Comparison of ENCODE assay signal across 1 cellular context in the genomic region with DNA sequence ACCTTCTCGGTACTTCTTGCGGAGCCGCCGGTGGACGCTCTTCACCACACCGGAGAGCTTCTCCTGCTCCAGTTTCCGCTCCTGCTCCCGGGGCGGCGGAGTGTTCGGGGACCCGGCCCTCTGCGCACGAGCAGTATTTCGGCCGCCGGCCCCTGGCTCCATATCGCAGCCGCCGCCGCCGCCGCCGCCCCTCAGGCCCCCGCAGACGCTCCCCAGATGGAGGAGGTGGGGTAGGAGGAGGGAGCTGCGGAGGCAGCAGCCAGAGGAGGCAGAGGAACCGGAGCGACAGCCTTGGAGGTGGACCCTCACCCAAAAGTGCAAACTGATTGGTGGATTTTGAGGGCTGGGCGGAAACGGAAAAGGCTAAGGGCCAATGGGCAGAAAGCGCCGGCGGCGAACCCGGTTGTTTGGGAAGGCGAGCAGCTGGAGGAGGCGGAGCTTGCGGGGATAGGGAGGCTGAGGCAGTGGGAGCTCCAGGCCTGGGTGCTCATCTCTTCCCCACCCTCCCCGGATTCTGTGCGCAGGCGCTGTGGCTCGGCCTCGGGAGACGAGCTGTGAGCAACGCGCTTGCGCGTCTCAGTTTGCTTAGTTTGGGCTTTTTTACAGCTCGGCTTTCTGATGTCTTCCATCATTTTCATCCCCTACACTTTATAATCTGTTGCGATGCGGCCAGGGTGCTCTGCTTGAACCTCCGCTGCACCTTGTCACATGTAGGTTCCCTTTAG.
A peak's percentile ranks its signal among the peaks of the same experiment; 100 is the strongest.
TF ChIP-seq lines count a peak whose summit lies in the region.

No MANE protein-coding gene starts in this region.

TF ChIP-seq in HepG2, 621 proteins besides CTCF, POLR2A, EP300 and RAD21 (continued from another document and continues in another):
- TF ChIP-seq, protein P1, sequence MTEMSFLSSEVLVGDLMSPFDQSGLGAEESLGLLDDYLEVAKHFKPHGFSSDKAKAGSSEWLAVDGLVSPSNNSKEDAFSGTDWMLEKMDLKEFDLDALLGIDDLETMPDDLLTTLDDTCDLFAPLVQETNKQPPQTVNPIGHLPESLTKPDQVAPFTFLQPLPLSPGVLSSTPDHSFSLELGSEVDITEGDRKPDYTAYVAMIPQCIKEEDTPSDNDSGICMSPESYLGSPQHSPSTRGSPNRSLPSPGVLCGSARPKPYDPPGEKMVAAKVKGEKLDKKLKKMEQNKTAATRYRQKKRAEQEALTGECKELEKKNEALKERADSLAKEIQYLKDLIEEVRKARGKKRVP (CRISPR knock-in tag; IDR thresholded peaks at IDR 0.05) = no peak
- TF ChIP-seq, protein P2, sequence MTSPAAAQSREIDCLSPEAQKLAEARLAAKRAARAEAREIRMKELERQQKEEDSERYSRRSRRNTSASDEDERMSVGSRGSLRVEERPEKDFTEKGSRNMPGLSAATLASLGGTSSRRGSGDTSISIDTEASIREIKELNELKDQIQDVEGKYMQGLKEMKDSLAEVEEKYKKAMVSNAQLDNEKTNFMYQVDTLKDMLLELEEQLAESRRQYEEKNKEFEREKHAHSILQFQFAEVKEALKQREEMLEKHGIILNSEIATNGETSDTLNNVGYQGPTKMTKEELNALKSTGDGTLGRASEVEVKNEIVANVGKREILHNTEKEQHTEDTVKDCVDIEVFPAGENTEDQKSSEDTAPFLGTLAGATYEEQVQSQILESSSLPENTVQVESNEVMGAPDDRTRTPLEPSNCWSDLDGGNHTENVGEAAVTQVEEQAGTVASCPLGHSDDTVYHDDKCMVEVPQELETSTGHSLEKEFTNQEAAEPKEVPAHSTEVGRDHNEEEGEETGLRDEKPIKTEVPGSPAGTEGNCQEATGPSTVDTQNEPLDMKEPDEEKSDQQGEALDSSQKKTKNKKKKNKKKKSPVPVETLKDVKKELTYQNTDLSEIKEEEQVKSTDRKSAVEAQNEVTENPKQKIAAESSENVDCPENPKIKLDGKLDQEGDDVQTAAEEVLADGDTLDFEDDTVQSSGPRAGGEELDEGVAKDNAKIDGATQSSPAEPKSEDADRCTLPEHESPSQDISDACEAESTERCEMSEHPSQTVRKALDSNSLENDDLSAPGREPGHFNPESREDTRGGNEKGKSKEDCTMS (CRISPR knock-in tag; conservative IDR thresholded peaks at IDR 0.05) = no peak
- TF ChIP-seq CCAR2 (optimal IDR thresholded peaks at IDR 0.05; ENCODE audit: low read depth, low read length) (no peak), ZNF343 (CRISPR knock-in tag; IDR thresholded peaks at IDR 0.05) (no peak), TRIM24 (CRISPR knock-in tag; IDR thresholded peaks at IDR 0.05) (no peak), JUN (CRISPR knock-in tag; IDR thresholded peaks at IDR 0.05) (no peak), ZNF75D (CRISPR knock-in tag; IDR thresholded peaks at IDR 0.05; ENCODE audit: borderline replicate concordance) (no peak), ZNF839 (CRISPR knock-in tag; IDR thresholded peaks at IDR 0.05; ENCODE audit: borderline replicate concordance) (no peak), ZNF713 (CRISPR knock-in tag; IDR thresholded peaks at IDR 0.05) (no peak), FOSL2 (CRISPR knock-in tag; IDR thresholded peaks at IDR 0.05) (0 out of 2 replicates have a peak, but pooled peaks have one; percentile 7), XRCC5 (optimal IDR thresholded peaks at IDR 0.05; ENCODE audit: low read length) (peak; percentile 41), SRSF1 (optimal IDR thresholded peaks at IDR 0.05; ENCODE audit: low read depth, low read length) (no peak), ZNF766 (CRISPR knock-in tag; IDR thresholded peaks at IDR 0.05; ENCODE audit: borderline replicate concordance) (no peak), FOXP1 (IDR thresholded peaks at IDR 0.05) (no peak), FOXP1 (CRISPR knock-in tag; IDR thresholded peaks at IDR 0.05) (no peak), TEAD3 (CRISPR knock-in tag; optimal IDR thresholded peaks at IDR 0.05; ENCODE audit: borderline replicate concordance) (peak; percentile 23), BORCS8-MEF2B (CRISPR knock-in tag; IDR thresholded peaks at IDR 0.05) (no peak), ZNF263 (CRISPR knock-in tag; IDR thresholded peaks at IDR 0.05) (peak; percentile 86), ARNTL (CRISPR knock-in tag; IDR thresholded peaks at IDR 0.05) (no peak), REXO4 (CRISPR knock-in tag; IDR thresholded peaks at IDR 0.05; ENCODE audit: borderline replicate concordance) (no peak), FOXJ3 (CRISPR knock-in tag; IDR thresholded peaks at IDR 0.05; ENCODE audit: borderline replicate concordance) (0 out of 2 replicates have a peak, but pooled peaks have one; percentile 15), MED8 (CRISPR knock-in tag; IDR thresholded peaks at IDR 0.05; ENCODE audit: insufficient replicate concordance) (no peak), ZNF460 (CRISPR knock-in tag; IDR thresholded peaks at IDR 0.05; ENCODE audit: borderline replicate concordance) (no peak), ZNF607 (CRISPR knock-in tag; IDR thresholded peaks at IDR 0.05; ENCODE audit: borderline replicate concordance) (no peak; the same call in 1 of the 2 replicates), KMT2A (CRISPR knock-in tag; IDR thresholded peaks at IDR 0.05) (no peak; the same call in 1 of the 2 replicates), KAT8 (CRISPR knock-in tag; IDR thresholded peaks at IDR 0.05) (peak; percentile 75), SMAD9 (CRISPR knock-in tag; IDR thresholded peaks at IDR 0.05) (no peak), MTA1 (CRISPR knock-in tag; IDR thresholded peaks at IDR 0.05; ENCODE audit: borderline replicate concordance) (no peak), SRSF4 (IDR thresholded peaks at IDR 0.05; ENCODE audit: low read depth, low read length, poor library complexity, severe bottlenecking) (no peak), MTF1 (CRISPR knock-in tag; IDR thresholded peaks at IDR 0.05) (no peak)
- TF ChIP-seq, protein P3, sequence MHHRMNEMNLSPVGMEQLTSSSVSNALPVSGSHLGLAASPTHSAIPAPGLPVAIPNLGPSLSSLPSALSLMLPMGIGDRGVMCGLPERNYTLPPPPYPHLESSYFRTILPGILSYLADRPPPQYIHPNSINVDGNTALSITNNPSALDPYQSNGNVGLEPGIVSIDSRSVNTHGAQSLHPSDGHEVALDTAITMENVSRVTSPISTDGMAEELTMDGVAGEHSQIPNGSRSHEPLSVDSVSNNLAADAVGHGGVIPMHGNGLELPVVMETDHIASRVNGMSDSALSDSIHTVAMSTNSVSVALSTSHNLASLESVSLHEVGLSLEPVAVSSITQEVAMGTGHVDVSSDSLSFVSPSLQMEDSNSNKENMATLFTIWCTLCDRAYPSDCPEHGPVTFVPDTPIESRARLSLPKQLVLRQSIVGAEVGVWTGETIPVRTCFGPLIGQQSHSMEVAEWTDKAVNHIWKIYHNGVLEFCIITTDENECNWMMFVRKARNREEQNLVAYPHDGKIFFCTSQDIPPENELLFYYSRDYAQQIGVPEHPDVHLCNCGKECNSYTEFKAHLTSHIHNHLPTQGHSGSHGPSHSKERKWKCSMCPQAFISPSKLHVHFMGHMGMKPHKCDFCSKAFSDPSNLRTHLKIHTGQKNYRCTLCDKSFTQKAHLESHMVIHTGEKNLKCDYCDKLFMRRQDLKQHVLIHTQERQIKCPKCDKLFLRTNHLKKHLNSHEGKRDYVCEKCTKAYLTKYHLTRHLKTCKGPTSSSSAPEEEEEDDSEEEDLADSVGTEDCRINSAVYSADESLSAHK (CRISPR knock-in tag; IDR thresholded peaks at IDR 0.05; ENCODE audit: borderline replicate concordance) = no peak
- TF ChIP-seq, protein P4, sequence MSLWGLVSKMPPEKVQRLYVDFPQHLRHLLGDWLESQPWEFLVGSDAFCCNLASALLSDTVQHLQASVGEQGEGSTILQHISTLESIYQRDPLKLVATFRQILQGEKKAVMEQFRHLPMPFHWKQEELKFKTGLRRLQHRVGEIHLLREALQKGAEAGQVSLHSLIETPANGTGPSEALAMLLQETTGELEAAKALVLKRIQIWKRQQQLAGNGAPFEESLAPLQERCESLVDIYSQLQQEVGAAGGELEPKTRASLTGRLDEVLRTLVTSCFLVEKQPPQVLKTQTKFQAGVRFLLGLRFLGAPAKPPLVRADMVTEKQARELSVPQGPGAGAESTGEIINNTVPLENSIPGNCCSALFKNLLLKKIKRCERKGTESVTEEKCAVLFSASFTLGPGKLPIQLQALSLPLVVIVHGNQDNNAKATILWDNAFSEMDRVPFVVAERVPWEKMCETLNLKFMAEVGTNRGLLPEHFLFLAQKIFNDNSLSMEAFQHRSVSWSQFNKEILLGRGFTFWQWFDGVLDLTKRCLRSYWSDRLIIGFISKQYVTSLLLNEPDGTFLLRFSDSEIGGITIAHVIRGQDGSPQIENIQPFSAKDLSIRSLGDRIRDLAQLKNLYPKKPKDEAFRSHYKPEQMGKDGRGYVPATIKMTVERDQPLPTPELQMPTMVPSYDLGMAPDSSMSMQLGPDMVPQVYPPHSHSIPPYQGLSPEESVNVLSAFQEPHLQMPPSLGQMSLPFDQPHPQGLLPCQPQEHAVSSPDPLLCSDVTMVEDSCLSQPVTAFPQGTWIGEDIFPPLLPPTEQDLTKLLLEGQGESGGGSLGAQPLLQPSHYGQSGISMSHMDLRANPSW (CRISPR knock-in tag; IDR thresholded peaks at IDR 0.05; ENCODE audit: borderline replicate concordance) = no peak
- TF ChIP-seq, protein P5, sequence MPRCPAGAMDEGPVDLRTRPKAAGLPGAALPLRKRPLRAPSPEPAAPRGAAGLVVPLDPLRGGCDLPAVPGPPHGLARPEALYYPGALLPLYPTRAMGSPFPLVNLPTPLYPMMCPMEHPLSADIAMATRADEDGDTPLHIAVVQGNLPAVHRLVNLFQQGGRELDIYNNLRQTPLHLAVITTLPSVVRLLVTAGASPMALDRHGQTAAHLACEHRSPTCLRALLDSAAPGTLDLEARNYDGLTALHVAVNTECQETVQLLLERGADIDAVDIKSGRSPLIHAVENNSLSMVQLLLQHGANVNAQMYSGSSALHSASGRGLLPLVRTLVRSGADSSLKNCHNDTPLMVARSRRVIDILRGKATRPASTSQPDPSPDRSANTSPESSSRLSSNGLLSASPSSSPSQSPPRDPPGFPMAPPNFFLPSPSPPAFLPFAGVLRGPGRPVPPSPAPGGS (CRISPR knock-in tag; IDR thresholded peaks at IDR 0.05) = no peak
- TF ChIP-seq, protein P6, sequence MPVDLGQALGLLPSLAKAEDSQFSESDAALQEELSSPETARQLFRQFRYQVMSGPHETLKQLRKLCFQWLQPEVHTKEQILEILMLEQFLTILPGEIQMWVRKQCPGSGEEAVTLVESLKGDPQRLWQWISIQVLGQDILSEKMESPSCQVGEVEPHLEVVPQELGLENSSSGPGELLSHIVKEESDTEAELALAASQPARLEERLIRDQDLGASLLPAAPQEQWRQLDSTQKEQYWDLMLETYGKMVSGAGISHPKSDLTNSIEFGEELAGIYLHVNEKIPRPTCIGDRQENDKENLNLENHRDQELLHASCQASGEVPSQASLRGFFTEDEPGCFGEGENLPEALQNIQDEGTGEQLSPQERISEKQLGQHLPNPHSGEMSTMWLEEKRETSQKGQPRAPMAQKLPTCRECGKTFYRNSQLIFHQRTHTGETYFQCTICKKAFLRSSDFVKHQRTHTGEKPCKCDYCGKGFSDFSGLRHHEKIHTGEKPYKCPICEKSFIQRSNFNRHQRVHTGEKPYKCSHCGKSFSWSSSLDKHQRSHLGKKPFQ (CRISPR knock-in tag; IDR thresholded peaks at IDR 0.05; ENCODE audit: insufficient replicate concordance) = no peak
- TF ChIP-seq, protein P7, sequence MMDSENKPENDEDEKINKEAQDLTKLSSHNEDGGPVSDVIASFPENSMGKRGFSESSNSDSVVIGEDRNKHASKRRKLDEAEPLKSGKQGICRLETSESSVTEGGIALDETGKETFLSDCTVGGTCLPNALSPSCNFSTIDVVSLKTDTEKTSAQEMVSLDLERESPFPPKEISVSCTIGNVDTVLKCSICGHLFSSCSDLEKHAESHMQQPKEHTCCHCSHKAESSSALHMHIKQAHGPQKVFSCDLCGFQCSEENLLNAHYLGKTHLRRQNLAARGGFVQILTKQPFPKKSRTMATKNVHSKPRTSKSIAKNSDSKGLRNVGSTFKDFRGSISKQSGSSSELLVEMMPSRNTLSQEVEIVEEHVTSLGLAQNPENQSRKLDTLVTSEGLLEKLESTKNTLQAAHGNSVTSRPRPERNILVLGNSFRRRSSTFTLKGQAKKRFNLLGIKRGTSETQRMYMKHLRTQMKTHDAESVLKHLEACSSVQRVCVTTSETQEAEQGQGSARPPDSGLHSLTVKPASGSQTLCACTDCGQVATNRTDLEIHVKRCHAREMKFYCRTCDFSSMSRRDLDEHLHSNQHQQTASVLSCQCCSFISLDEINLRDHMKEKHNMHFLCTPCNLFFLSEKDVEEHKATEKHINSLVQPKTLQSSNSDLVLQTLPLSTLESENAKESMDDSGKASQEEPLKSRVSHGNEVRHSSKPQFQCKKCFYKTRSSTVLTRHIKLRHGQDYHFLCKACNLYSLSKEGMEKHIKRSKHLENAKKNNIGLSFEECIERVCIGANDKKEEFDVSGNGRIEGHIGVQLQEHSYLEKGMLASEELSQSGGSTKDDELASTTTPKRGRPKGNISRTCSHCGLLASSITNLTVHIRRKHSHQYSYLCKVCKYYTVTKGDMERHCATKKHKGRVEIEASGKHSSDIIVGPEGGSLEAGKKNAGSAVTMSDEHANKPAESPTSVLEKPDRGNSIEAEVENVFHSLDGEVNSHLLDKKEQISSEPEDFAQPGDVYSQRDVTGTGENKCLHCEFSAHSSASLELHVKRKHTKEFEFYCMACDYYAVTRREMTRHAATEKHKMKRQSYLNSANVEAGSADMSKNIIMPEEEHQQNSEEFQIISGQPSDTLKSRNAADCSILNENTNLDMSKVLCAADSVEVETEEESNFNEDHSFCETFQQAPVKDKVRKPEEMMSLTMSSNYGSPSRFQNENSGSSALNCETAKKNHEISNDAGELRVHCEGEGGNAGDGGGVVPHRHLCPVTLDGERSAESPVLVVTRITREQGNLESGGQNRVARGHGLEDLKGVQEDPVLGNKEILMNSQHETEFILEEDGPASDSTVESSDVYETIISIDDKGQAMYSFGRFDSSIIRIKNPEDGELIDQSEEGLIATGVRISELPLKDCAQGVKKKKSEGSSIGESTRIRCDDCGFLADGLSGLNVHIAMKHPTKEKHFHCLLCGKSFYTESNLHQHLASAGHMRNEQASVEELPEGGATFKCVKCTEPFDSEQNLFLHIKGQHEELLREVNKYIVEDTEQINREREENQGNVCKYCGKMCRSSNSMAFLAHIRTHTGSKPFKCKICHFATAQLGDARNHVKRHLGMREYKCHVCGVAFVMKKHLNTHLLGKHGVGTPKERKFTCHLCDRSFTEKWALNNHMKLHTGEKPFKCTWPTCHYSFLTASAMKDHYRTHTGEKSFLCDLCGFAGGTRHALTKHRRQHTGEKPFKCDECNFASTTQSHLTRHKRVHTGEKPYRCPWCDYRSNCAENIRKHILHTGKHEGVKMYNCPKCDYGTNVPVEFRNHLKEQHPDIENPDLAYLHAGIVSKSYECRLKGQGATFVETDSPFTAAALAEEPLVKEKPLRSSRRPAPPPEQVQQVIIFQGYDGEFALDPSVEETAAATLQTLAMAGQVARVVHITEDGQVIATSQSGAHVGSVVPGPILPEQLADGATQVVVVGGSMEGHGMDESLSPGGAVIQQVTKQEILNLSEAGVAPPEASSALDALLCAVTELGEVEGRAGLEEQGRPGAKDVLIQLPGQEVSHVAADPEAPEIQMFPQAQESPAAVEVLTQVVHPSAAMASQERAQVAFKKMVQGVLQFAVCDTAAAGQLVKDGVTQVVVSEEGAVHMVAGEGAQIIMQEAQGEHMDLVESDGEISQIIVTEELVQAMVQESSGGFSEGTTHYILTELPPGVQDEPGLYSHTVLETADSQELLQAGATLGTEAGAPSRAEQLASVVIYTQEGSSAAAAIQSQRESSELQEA (CRISPR knock-in tag; IDR thresholded peaks at IDR 0.05; ENCODE audit: not compliant biosample characterization) = peak; percentile 61
- TF ChIP-seq, protein P8, sequence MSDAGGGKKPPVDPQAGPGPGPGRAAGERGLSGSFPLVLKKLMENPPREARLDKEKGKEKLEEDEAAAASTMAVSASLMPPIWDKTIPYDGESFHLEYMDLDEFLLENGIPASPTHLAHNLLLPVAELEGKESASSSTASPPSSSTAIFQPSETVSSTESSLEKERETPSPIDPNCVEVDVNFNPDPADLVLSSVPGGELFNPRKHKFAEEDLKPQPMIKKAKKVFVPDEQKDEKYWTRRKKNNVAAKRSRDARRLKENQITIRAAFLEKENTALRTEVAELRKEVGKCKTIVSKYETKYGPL (CRISPR knock-in tag; IDR thresholded peaks at IDR 0.05) = no peak
